In genomic region chr2:170221317-170222288, GRCh38 we compare ENCODE assay signal across 11 cellular contexts. TPM values are rescaled to one million over a fixed set of nuclear protein-coding genes. Genes with fewer than 3 reads are reported as not detected.
DNase-seq lines count a peak whose midpoint lies in the region; ATAC-seq, FAIRE-seq and TF ChIP-seq lines count a peak whose summit lies in the region.
"Had no signal": no experiment of that assay in that cellular context is flagged by ENCODE, and none has a peak within 500 bp of the region (broad histone marks: within the 10 kb centered on the region; RNA-seq: fewer than 3 reads in every experiment).

No MANE protein-coding gene starts in this region.

- DNase-seq in BJ (ENCODE audit: low read depth) (peak; percentile 14), LHCN-M2 (ENCODE audit: low read depth) (peak; percentile 52), K562 (ENCODE audit: extremely low read depth in 1 of 4, low spot score in 3 of 4) (no peak), kidney tubule cell (ENCODE audit: low spot score) (peak; percentile 13), CD14-positive monocyte (ENCODE audit: low spot score) (no peak), occipital lobe (lab: John Stamatoyannopoulos, UW) (no peak), cerebellar nuclear complex (lab: John Stamatoyannopoulos, UW) (no peak)
- DNase-seq in naive thymus-derived CD8-positive, alpha-beta T cell = no peak
- DNase-seq: central memory CD4-positive, alpha-beta T cell; NCI-H1436 treated with DMSO at 0.1 percent for 48 hours; uterus had no signal

- H3K27me3 ChIP-seq in BJ (ENCODE audit: control insufficient read depth, insufficient read depth, low read length) (no peaks in the 10 kb centered on the region), K562 (ENCODE audit: control insufficient read depth in 2 of 2, insufficient read depth in 2 of 2, low read length in 2 of 2) (no peaks in the 10 kb centered on the region)
- H3K27me3 ChIP-seq: uterus had no signal

- peak overlapping the region; percentile 90 for H2AFZ ChIP-seq in K562 (ENCODE audit: low read depth, low read length)

- intact Hi-C loops in K562 (cut with micrococcal nuclease) = no loop called here
- intact Hi-C loops in CD14-positive monocyte (cut with micrococcal nuclease) = no loop called here

- H3K36me3 Mint-ChIP-seq in CD14-positive monocyte = no peaks in the 10 kb centered on the region
- H3K36me3 Mint-ChIP-seq in naive thymus-derived CD8-positive, alpha-beta T cell = no peaks in the 10 kb centered on the region

- TF ChIP-seq CTCF in BJ (IDR thresholded peaks at IDR 0.05; ENCODE audit: insufficient read depth, low read depth, low read length) (no peak), K562 (IDR thresholded peaks at IDR 0.05 in 2 of 3, conservative IDR thresholded peaks at IDR 0.05 in 1 of 3; ENCODE audit: insufficient read depth in 2 of 3, low read depth in 1 of 3, low read length in 3 of 3) (no peak), CD14-positive monocyte (IDR thresholded peaks at IDR 0.05) (no peak)

- BruUV-seq in K562 (replicated peaks; lab: Mats Ljungman, UMichigan) = no TSS peak

- H3K9me3 ChIP-seq in K562 (replicated peaks; ENCODE audit: control insufficient read depth, insufficient read depth, low read depth, low read length) = no peaks in the 10 kb centered on the region
- H3K9me3 ChIP-seq: uterus had no signal

- no peak for TF ChIP-seq EP300 in K562 (IDR thresholded peaks at IDR 0.05; ENCODE audit: low read length)

- no peaks in the 10 kb centered on the region for H3K9me3 Mint-ChIP-seq in CD14-positive monocyte
- H3K9me3 Mint-ChIP-seq in naive thymus-derived CD8-positive, alpha-beta T cell = no peaks in the 10 kb centered on the region

- H3K36me3 ChIP-seq in BJ (ENCODE audit: control insufficient read depth, insufficient read depth, low read length) (no peaks in the 10 kb centered on the region), K562 (ENCODE audit: control insufficient read depth, insufficient read depth, low read length) (no peaks in the 10 kb centered on the region)
- H3K36me3 ChIP-seq: uterus had no signal

- H3K4me2 ChIP-seq in K562 (ENCODE audit: insufficient read depth, low read length) = no peak overlapping the region

- H3K9ac ChIP-seq in K562 (ENCODE audit: insufficient read depth in 1 of 2, low read depth in 2 of 2, low read length in 2 of 2) = no peak overlapping the region

- no peak for FAIRE-seq in K562 (lab: Jason Lieb, UNC)

- no peak overlapping the region for H3K27ac Mint-ChIP-seq in CD14-positive monocyte
- H3K27ac Mint-ChIP-seq in naive thymus-derived CD8-positive, alpha-beta T cell = no peak overlapping the region

- in situ Hi-C loops in K562 (cut with MboI) = no loop called here

- ATAC-seq in K562 = peak; percentile 37
- ATAC-seq in naive thymus-derived CD8-positive, alpha-beta T cell = no peak

- no peak overlapping the region for H3K4me3 Mint-ChIP-seq in CD14-positive monocyte
- no peak overlapping the region for H3K4me3 Mint-ChIP-seq in naive thymus-derived CD8-positive, alpha-beta T cell

- peaks cover 0 to 11% of the 10 kb centered on the region in 2 experiments; a peak in 2 of 5 replicates for H3K4me1 ChIP-seq in K562 (replicated peaks in 1 of 2; ENCODE audit: control insufficient read depth in 2 of 2, insufficient read depth in 2 of 2, low read length in 2 of 2)
- H3K4me1 ChIP-seq: uterus had no signal

- 43% methylated on average over 6 of the region's 6 CpGs for WGBS in K562 (ENCODE audit: insufficient coverage, low coverage, missing lambda C conversion rate)

- H3K27ac ChIP-seq in K562 (ENCODE audit: extremely low read depth, low read depth, low read length) = no peak overlapping the region
- H3K27ac ChIP-seq: uterus had no signal

- POLR2A ChIA-PET in BJ (lab: Charles Lee) = interaction anchor here (0.6 kb wide), 1 partner anchor 533 kb away, joined by 7 read pairs; no protein-coding TSS in a partner anchor
- POLR2A ChIA-PET in K562 (lab: Yijun Ruan, JAX) = interaction anchor here (0.9 to 2.4 kb wide), 6 partner anchors 8 to 144 kb away, joined by 3 to 14 read pairs (median 4); no protein-coding TSS in a partner anchor
- POLR2A ChIA-PET in naive thymus-derived CD8-positive, alpha-beta T cell (lab: Charles Lee) = no interaction called here

- no peaks in the 10 kb centered on the region for H3K9me1 ChIP-seq in K562 (ENCODE audit: control insufficient read depth, insufficient read depth, low read length)

- H3K27me3 Mint-ChIP-seq in CD14-positive monocyte (ENCODE audit: low read depth in 3 of 3) = peaks cover 0 to 2% (median 2%) of the 10 kb centered on the region in 3 donors
- peaks cover 0 to 2% (median 0%) of the 10 kb centered on the region in 5 donors for H3K27me3 Mint-ChIP-seq in naive thymus-derived CD8-positive, alpha-beta T cell

- H3K4me3 ChIP-seq in BJ (ENCODE audit: low read depth, low read length) (no peak overlapping the region), K562 (no peak overlapping the region)
- H3K4me3 ChIP-seq: uterus had no signal

- H3K4me1 Mint-ChIP-seq in CD14-positive monocyte = no peaks in the 10 kb centered on the region
- H3K4me1 Mint-ChIP-seq in naive thymus-derived CD8-positive, alpha-beta T cell = peaks cover 1 to 16% (median 3%) of the 10 kb centered on the region in 4 donors

- no peaks in the 10 kb centered on the region for H4K20me1 ChIP-seq in K562 (replicated peaks; ENCODE audit: control insufficient read depth, insufficient read depth, low read length)

- no peak for TF ChIP-seq RAD21 in K562 (CRISPR knock-in tag; conservative IDR thresholded peaks at IDR 0.05 in 1 of 2, IDR thresholded peaks at IDR 0.05 in 1 of 2)

- no peak for TF ChIP-seq POLR2A in K562 (conservative IDR thresholded peaks at IDR 0.05)

- no peaks in the 10 kb centered on the region for H3K79me2 ChIP-seq in K562 (ENCODE audit: control insufficient read depth, insufficient read depth, low read length)

- CTCF ChIA-PET in BJ (lab: Yijun Ruan, JAX) (interaction anchor here (1.3 to 1.8 kb wide), 2 partner anchors 10 to 140 kb away, joined by 4 to 5 read pairs; no protein-coding TSS in a partner anchor), K562 (lab: Yijun Ruan, JAX; ENCODE audit: low intra/inter-chr PET ratio) (no interaction called here)

TF ChIP-seq in K562, 482 proteins besides CTCF, POLR2A, EP300 and RAD21:
- TF ChIP-seq ZFPM2 (CRISPR knock-in tag; IDR thresholded peaks at IDR 0.05) (no peak), DPF2 (IDR thresholded peaks at IDR 0.05) (no peak), PKNOX1 (IDR thresholded peaks at IDR 0.05) (no peak), TEAD2 (tag; IDR thresholded peaks at IDR 0.05) (0 out of 2 replicates have a peak, but pooled peaks have one; percentile 21)

RNA-seq across cellular contexts. Expression of gene MYO3B, which starts 43.7 kb away (rescaled TPM):
- polyA plus RNA-seq in BJ (2011; rRNA removed) (0.01 TPM in 1 of 2 replicates, not detected in the other), K562 (2011; rRNA removed) (0.32 and 3.6 TPM in 2 replicates), K562 (2014; fragmentation: Illumina TruSeq; extraction: Trizol) (3.4 and 4.2 TPM in 2 replicates), K562 (2014; fragmentation: Nextera tagmentation; extraction: Ambion mirVana) (1 to 10 TPM; 2.9 to 6.5 TPM), K562 (2014; rRNA removed) (2.7 and 3.8 TPM in 2 replicates), CD14-positive monocyte (not detected)
- polyA minus RNA-seq in BJ (2011; rRNA and poly(A)+ RNA removed) = not detected in 2 replicates
- total RNA-seq in LHCN-M2 (2014; rRNA removed) (0.06 TPM in 2 replicates), K562 (2014; rRNA removed) (3.0 and 3.4 TPM in 2 replicates), K562 (2014; rRNA removed; fragmentation: Illumina TruSeq; extraction: Trizol) (4.6 and 4.7 TPM in 2 replicates), K562 (2015; rRNA removed; fragmentation: Illumina TruSeq; extraction: Trizol) (3.4 and 3.8 TPM in 2 replicates), K562 (2021) (3.5 and 4.7 TPM in 2 replicates), occipital lobe (0.16 TPM)
- 0.01 TPM for polyA plus RNA-seq in LHCN-M2 (2012)
- total RNA-seq in K562 (2011; cell fraction: chromatin; rRNA removed; ENCODE audit: low replicate concordance) = 5.2 and 8.0 TPM in 2 replicates
- 1.7 and 2.7 TPM in 2 replicates for total RNA-seq in K562 (2011; cell fraction: nucleolus; rRNA removed)
- total RNA-seq in K562 (2011; cell fraction: nucleoplasm; rRNA removed) = 3.4 and 3.9 TPM in 2 replicates
- polyA plus RNA-seq in K562 (2011; cell fraction: cytosol; rRNA removed) = 0.24 and 1.3 TPM in 2 replicates
- 0.79 and 3.4 TPM in 2 replicates for polyA plus RNA-seq in K562 (2011; cell fraction: nucleus; rRNA removed)
- polyA plus RNA-seq in K562 (2012) = 4.5 and 6.0 TPM in 2 replicates
- 1.1 and 3.9 TPM in 2 replicates for polyA minus RNA-seq in K562 (2011; rRNA and poly(A)+ RNA removed)
- polyA minus RNA-seq in K562 (2011; cell fraction: cytosol; rRNA and poly(A)+ RNA removed) = 0.27 and 1.7 TPM in 2 replicates
- polyA minus RNA-seq in K562 (2011; cell fraction: nucleus; rRNA and poly(A)+ RNA removed) = 1.9 and 6.5 TPM in 2 replicates
- not detected for total RNA-seq in naive thymus-derived CD8-positive, alpha-beta T cell
- polyA plus RNA-seq in naive thymus-derived CD8-positive, alpha-beta T cell = not detected

Comparison
In these comparisons a context has a peak if more than half of its experiments do, and no peak if none do; other contexts are left out.
1. DNase-seq: peak in BJ (single experiment), LHCN-M2 (single experiment) and kidney tubule cell (single experiment); none in K562 (0 of 4), CD14-positive monocyte (single experiment), occipital lobe (single experiment), cerebellar nuclear complex (0 of 2) and naive thymus-derived CD8-positive, alpha-beta T cell (0 of 10).